11 cellular contexts compared by ENCODE assay signal in genomic region chr4:10092481-10093272, GRCh38. TPM values are rescaled to one million over a fixed set of nuclear protein-coding genes. Genes with fewer than 3 reads are reported as not detected.
DNase-seq lines count a peak whose midpoint lies in the region; ATAC-seq, FAIRE-seq and TF ChIP-seq lines count a peak whose summit lies in the region.
"Had no signal": no experiment of that assay in that cellular context is flagged by ENCODE, and none has a peak within 500 bp of the region (broad histone marks: within the 10 kb centered on the region; RNA-seq: fewer than 3 reads in every experiment).

No MANE protein-coding gene starts in this region.

- H3K9me3 ChIP-seq in ascending aorta: no peaks in the 10 kb centered on the region
- H3K9me3 ChIP-seq in kidney (ENCODE audit: control insufficient read depth in 1 of 2, low read length in 2 of 2): no peaks in the 10 kb centered on the region
- no peaks in the 10 kb centered on the region for H3K9me3 ChIP-seq in smooth muscle cell (replicated peaks; ENCODE audit: low read depth)
- H3K9me3 ChIP-seq: right lobe of liver had no signal

- no peaks in the 10 kb centered on the region for H3K36me3 Mint-ChIP-seq in IgD-negative memory B cell

- DNase-seq in ascending aorta (ENCODE audit: low spot score in 2 of 2) (no peak), kidney (peak; percentile 60), smooth muscle cell (lab: John Stamatoyannopoulos, UW; ENCODE audit: unreplicated experiment) (no peak), dedifferentiated amniotic fluid mesenchymal stem cell (ENCODE audit: extremely low spot score) (no peak), C1 segment of cervical spinal cord (lab: John Stamatoyannopoulos, UW) (no peak), sciatic nerve (ENCODE audit: low spot score) (no peak), NCI-H1694 treated with DMSO at 0.1 percent for 48 hours (lab: John Stamatoyannopoulos, UW) (no peak)
- DNase-seq: NCI-H187 treated with DMSO at 0.1 percent for 48 hours had no signal

- no peaks in the 10 kb centered on the region for H3K27me3 Mint-ChIP-seq in IgD-negative memory B cell

- intact Hi-C loops in ascending aorta (cut with DNase I): no loop called here
- intact Hi-C loops in kidney (cut with DNase I): no loop called here
- intact Hi-C loops in sciatic nerve (cut with DNase I): no loop called here

- no peak for FAIRE-seq in kidney (lab: Jason Lieb, UNC)

- H3K27ac Mint-ChIP-seq in IgD-negative memory B cell: peak overlapping the region; percentile 46 to 71 (median 53)

- H3K4me1 ChIP-seq in ascending aorta: peaks cover 51 to 63% of the 10 kb centered on the region in 2 donors
- peaks cover 60 to 70% of the 10 kb centered on the region in 2 donors for H3K4me1 ChIP-seq in kidney (ENCODE audit: control insufficient read depth in 1 of 2, insufficient read depth in 1 of 2, low read depth in 1 of 2, low read length in 2 of 2)
- H3K4me1 ChIP-seq in smooth muscle cell (ENCODE audit: low read depth): peaks cover 27% of the 10 kb centered on the region

- H3K36me3 ChIP-seq in ascending aorta (peaks cover 80 to 89% of the 10 kb centered on the region in 2 donors), kidney (ENCODE audit: control insufficient read depth in 1 of 2, insufficient read depth in 2 of 2, low read length in 2 of 2) (peaks cover 47 to 62% of the 10 kb centered on the region in 2 donors), smooth muscle cell (ENCODE audit: low read depth) (peaks cover 2% of the 10 kb centered on the region)

- H4K20me1 ChIP-seq in smooth muscle cell (ENCODE audit: low read depth): peaks cover 100% of the 10 kb centered on the region

- H3K9ac ChIP-seq in kidney (ENCODE audit: low read length in 2 of 2): peak overlapping the region; percentile 15 to 21
- no peak overlapping the region for H3K9ac ChIP-seq in smooth muscle cell (ENCODE audit: low read depth)

- H3K9me3 Mint-ChIP-seq in IgD-negative memory B cell: no peaks in the 10 kb centered on the region

- 61% methylated on average over 18 of the region's 19 CpGs for WGBS in smooth muscle cell (ENCODE audit: low lambda C conversion rate)

- peak overlapping the region; percentile 67 for H3K4me2 ChIP-seq in smooth muscle cell

- peak overlapping the region in 1 of 4 donors; percentile 71 for H3K4me3 Mint-ChIP-seq in IgD-negative memory B cell

- no peaks in the 10 kb centered on the region for H3K27me3 ChIP-seq in ascending aorta
- H3K27me3 ChIP-seq in smooth muscle cell (ENCODE audit: low read depth): no peaks in the 10 kb centered on the region
- H3K27me3 ChIP-seq: right lobe of liver had no signal

- H3K27ac ChIP-seq in ascending aorta: peak overlapping the region; percentile 80 to 93
- peak overlapping the region; percentile 66 to 81 for H3K27ac ChIP-seq in kidney (ENCODE audit: low read depth in 2 of 2, low read length in 2 of 2)
- H3K27ac ChIP-seq in smooth muscle cell (ENCODE audit: low read depth): peak overlapping the region; percentile 98

- H3K79me2 ChIP-seq in smooth muscle cell (ENCODE audit: low read depth): peaks cover 72% of the 10 kb centered on the region

- TF ChIP-seq CTCF in ascending aorta (IDR thresholded peaks at IDR 0.05) (no peak), kidney (IDR thresholded peaks at IDR 0.05; ENCODE audit: borderline replicate concordance, extremely low read depth, insufficient read depth) (no peak), smooth muscle cell (IDR thresholded peaks at IDR 0.05; ENCODE audit: borderline replicate concordance, insufficient read depth, poor library complexity, severe bottlenecking) (no peak)

- no peak for ATAC-seq in sciatic nerve

- peaks cover 11 to 19% (median 18%) of the 10 kb centered on the region in 3 donors for H3K4me1 Mint-ChIP-seq in IgD-negative memory B cell

- no peak overlapping the region for H3K4me3 ChIP-seq in ascending aorta
- no peak overlapping the region for H3K4me3 ChIP-seq in kidney (ENCODE audit: low read length in 2 of 2)
- H3K4me3 ChIP-seq in smooth muscle cell: no peak overlapping the region
- H3K4me3 ChIP-seq: right lobe of liver, SK-N-MC had no signal

- no peak overlapping the region for H2AFZ ChIP-seq in smooth muscle cell (ENCODE audit: low read depth)

- H3F3A ChIP-seq in smooth muscle cell (ENCODE audit: low read depth): peaks cover 30% of the 10 kb centered on the region

RNA-seq across cellular contexts. Expression of gene WDR1, which starts 23.9 kb away (rescaled TPM):
- polyA plus RNA-seq in IgD-negative memory B cell: 213 TPM
- 216 TPM for total RNA-seq in ascending aorta
- total RNA-seq in kidney: 313 TPM
- 176 TPM for polyA plus RNA-seq in kidney (ENCODE audit: insufficient read depth, low read depth, low replicate concordance)
- total RNA-seq in smooth muscle cell: 224 and 259 TPM in 2 replicates
- 273 and 283 TPM in 2 replicates for polyA plus RNA-seq in smooth muscle cell
- 264 TPM for total RNA-seq in sciatic nerve
